Comparison of ENCODE assay signal across 9 cellular contexts in genomic region chr16:8866118-8866883, GRCh38. TPM values are rescaled to one million over a fixed set of nuclear protein-coding genes. Genes with fewer than 3 reads are reported as not detected.
DNase-seq lines count a peak whose midpoint lies in the region; TF ChIP-seq lines count a peak whose summit lies in the region.
"Had no signal": no experiment of that assay in that cellular context is flagged by ENCODE, and none has a peak within 500 bp of the region (broad histone marks: within the 10 kb centered on the region; RNA-seq: fewer than 3 reads in every experiment).

No MANE protein-coding gene starts in this region.

- peaks cover 32% of the 10 kb centered on the region for H3K4me1 Mint-ChIP-seq in mesothelial cell of epicardium

- peak overlapping the region; percentile 21 for H3K27ac ChIP-seq in AG04450 (ENCODE audit: low read depth, low read length)
- H3K27ac ChIP-seq in duodenal mucosa (ENCODE audit: low read depth, low read length): no peak overlapping the region
- peak overlapping the region; percentile 86 for H3K27ac ChIP-seq in vagina
- H3K27ac ChIP-seq: epithelial cell of prostate had no signal

- no peaks in the 10 kb centered on the region for H3K27me3 Mint-ChIP-seq in mesothelial cell of epicardium (ENCODE audit: low read depth)

- H3K4me3 ChIP-seq in AG04450 (ENCODE audit: low read depth, low read length) (peak overlapping the region; percentile 68), duodenal mucosa (ENCODE audit: low read depth in 1 of 2, low read length in 2 of 2) (peak overlapping the region; percentile 89 to 94), vagina (peak overlapping the region; percentile 63 to 64)

- DNase-seq in AG04450 (ENCODE audit: low read depth, low spot score) (no peak), NCI-H1092 (lab: John Stamatoyannopoulos, UW) (peak; percentile 5), mesothelial cell of epicardium (ENCODE audit: low spot score in 2 of 2, unreplicated experiment in 2 of 2) (peak in 1 of 2 experiments; percentile 46), vagina (ENCODE audit: extremely low spot score in 2 of 2) (no peak), SKM-1 treated with dmso at 0.1 percent for 144 hours (lab: John Stamatoyannopoulos, UW; ENCODE audit: unreplicated experiment) (no peak)
- DNase-seq in stimulated activated CD4-positive, alpha-beta T cell treated with anti-CD3 and anti-CD28 coated beads, Interleukin-4, amount 100 ng/mL, for 24 hours: no peak
- DNase-seq in stimulated activated CD4-positive, alpha-beta T cell treated with anti-CD3 and anti-CD28 coated beads, Interleukin-4, amount 100 ng/mL, for 1 hour: no peak

- peak overlapping the region; percentile 85 for H3K4me3 Mint-ChIP-seq in mesothelial cell of epicardium

- no peaks in the 10 kb centered on the region for H3K9me3 Mint-ChIP-seq in mesothelial cell of epicardium

- no peaks in the 10 kb centered on the region; the same call in 1 of the 2 replicates for H3K9me3 ChIP-seq in AG04450 (ENCODE audit: control insufficient read depth, insufficient read depth, low read length)
- no peaks in the 10 kb centered on the region for H3K9me3 ChIP-seq in duodenal mucosa (ENCODE audit: control insufficient read depth in 1 of 2, low read length in 2 of 2)
- H3K9me3 ChIP-seq in vagina: no peaks in the 10 kb centered on the region

- TF ChIP-seq POLR2A in vagina (IDR thresholded peaks at IDR 0.05): no peak

- H3K4me1 ChIP-seq in duodenal mucosa (ENCODE audit: control insufficient read depth in 1 of 2, insufficient read depth in 2 of 2, low read length in 2 of 2) (peaks cover 61% of the 10 kb centered on the region in 2 donors), vagina (peaks cover 74% of the 10 kb centered on the region)

- POLR2A ChIA-PET in AG04450 (lab: Yijun Ruan, JAX): interaction anchor here (0.6 to 0.9 kb wide), 4 partner anchors 12 to 182 kb away, joined by 3 read pairs; no protein-coding TSS in a partner anchor

- H3K36me3 Mint-ChIP-seq in mesothelial cell of epicardium: no peaks in the 10 kb centered on the region

- peak overlapping the region; percentile 82 for H3K27ac Mint-ChIP-seq in mesothelial cell of epicardium

- CTCF ChIA-PET in AG04450 (lab: Charles Lee): interaction anchor here (1.0 kb wide), 1 partner anchor 14 kb away, joined by 5 read pairs; no protein-coding TSS in a partner anchor

- peak overlapping the region; percentile 70 to 73 for H3K9ac ChIP-seq in duodenal mucosa (ENCODE audit: low read depth in 1 of 2, low read length in 2 of 2)

- no peak for TF ChIP-seq CTCF in AG04450 (IDR thresholded peaks at IDR 0.05; ENCODE audit: low read depth, low read length)
- no peak for TF ChIP-seq CTCF in mesothelial cell of epicardium (IDR thresholded peaks at IDR 0.05; ENCODE audit: unreplicated experiment)
- no peak for TF ChIP-seq CTCF in vagina (IDR thresholded peaks at IDR 0.05)

- peaks cover 0 to 3% of the 10 kb centered on the region in 2 donors for H3K36me3 ChIP-seq in duodenal mucosa (ENCODE audit: control insufficient read depth in 1 of 2, insufficient read depth in 2 of 2, low read length in 2 of 2)
- no peaks in the 10 kb centered on the region for H3K36me3 ChIP-seq in vagina

- intact Hi-C loops in vagina (cut with DNase I): no loop called here

- H3K27me3 ChIP-seq in AG04450 (ENCODE audit: control insufficient read depth, insufficient read depth, low read length) (no peaks in the 10 kb centered on the region), duodenal mucosa (ENCODE audit: control insufficient read depth in 1 of 2, insufficient read depth in 2 of 2, low read length in 2 of 2) (no peaks in the 10 kb centered on the region), vagina (no peaks in the 10 kb centered on the region)

RNA-seq across cellular contexts. Expression of gene CARHSP1, which starts 2.5 kb away (rescaled TPM):
- polyA plus RNA-seq in AG04450 (2011; rRNA removed): 65.5 and 91.1 TPM in 2 replicates
- polyA minus RNA-seq in AG04450 (2011; rRNA and poly(A)+ RNA removed): 104 and 137 TPM in 2 replicates
- total RNA-seq in mesothelial cell of epicardium: 78.6 to 84.2 TPM (median 80.3 TPM) in 3 replicates
- 125 TPM for total RNA-seq in vagina

RNA-seq across cellular contexts. Expression of gene LITAFD, which starts 15.8 kb away (rescaled TPM):
- polyA plus RNA-seq in AG04450 (2011; rRNA removed): not detected in 2 replicates
- polyA minus RNA-seq in AG04450 (2011; rRNA and poly(A)+ RNA removed): not detected in 2 replicates
- not detected in 3 replicates for total RNA-seq in mesothelial cell of epicardium
- total RNA-seq in vagina: not detected
